9 cellular contexts compared by ENCODE assay signal in genomic region chr6:167047554-167047953, GRCh38. TPM values are rescaled to one million over a fixed set of nuclear protein-coding genes. Genes with fewer than 3 reads are reported as not detected.
DNase-seq lines count a peak whose midpoint lies in the region; ATAC-seq and TF ChIP-seq lines count a peak whose summit lies in the region.
"Had no signal": no experiment of that assay in that cellular context is flagged by ENCODE, and none has a peak within 500 bp of the region (broad histone marks: within the 10 kb centered on the region; RNA-seq: fewer than 3 reads in every experiment).

No MANE protein-coding gene starts in this region.

- DNase-seq in cardiac septum (ENCODE audit: low spot score) (peak; percentile 83), GM03348 (ENCODE audit: low spot score) (no peak), NCI-H2107 treated with DMSO at 0.1 percent for 48 hours (lab: John Stamatoyannopoulos, UW; ENCODE audit: unreplicated experiment) (no peak), NCI-H146 (lab: John Stamatoyannopoulos, UW) (no peak), kidney glomerular epithelial cell (lab: John Stamatoyannopoulos, UW) (no peak)

- no peaks in the 10 kb centered on the region for H3K27me3 ChIP-seq in SU-DHL-6 (ENCODE audit: low read length)

- ATAC-seq in GM18873 (IDR thresholded peaks at IDR 0.05; ENCODE audit: low FRiP score, unreplicated experiment), result peak; percentile 82
- ATAC-seq in HG02885 (IDR thresholded peaks at IDR 0.05; ENCODE audit: poor library complexity, unreplicated experiment), result peak; percentile 85

- no peaks in the 10 kb centered on the region for H3K36me3 ChIP-seq in SU-DHL-6 (ENCODE audit: low read length)

- H3K9me3 ChIP-seq in SU-DHL-6 (ENCODE audit: insufficient read depth, low read length), result no peaks in the 10 kb centered on the region

- H3K4me2 ChIP-seq in SU-DHL-6 (ENCODE audit: low read depth, low read length, poor library complexity, severe bottlenecking), result peak overlapping the region; percentile 75

- H3K4me3 ChIP-seq in SU-DHL-6 (ENCODE audit: insufficient read depth, low read length, poor library complexity, severe bottlenecking), result peak overlapping the region; percentile 19

- H4K20me1 ChIP-seq in SU-DHL-6 (ENCODE audit: low read depth, low read length), result no peaks in the 10 kb centered on the region

- no peaks in the 10 kb centered on the region for H3K9me2 ChIP-seq in SU-DHL-6 (replicated peaks; ENCODE audit: insufficient read depth, low read length)

- no peak for TF ChIP-seq CTCF in SU-DHL-6 (IDR thresholded peaks at IDR 0.05; ENCODE audit: insufficient read depth, low read length, poor library complexity, severe bottlenecking)

- peak overlapping the region; percentile 9 for H2AFZ ChIP-seq in SU-DHL-6 (ENCODE audit: low read depth, low read length, severe bottlenecking)
- H2AFZ ChIP-seq: parathyroid adenoma had no signal

- intact Hi-C loops in cardiac septum (cut with DNase I), result no loop called here

- H3K27ac ChIP-seq in SU-DHL-6 (ENCODE audit: low read depth, low read length), result peak overlapping the region; percentile 97
- H3K27ac ChIP-seq: parathyroid adenoma had no signal

- H3F3A ChIP-seq in SU-DHL-6 (ENCODE audit: insufficient read depth), result peaks cover 58% of the 10 kb centered on the region

- peak overlapping the region; percentile 56 for H3K9ac ChIP-seq in SU-DHL-6 (ENCODE audit: low read length)
- H3K9ac ChIP-seq: parathyroid adenoma had no signal

- no peaks in the 10 kb centered on the region for H3K79me2 ChIP-seq in SU-DHL-6 (ENCODE audit: insufficient read depth, low read length)
- H3K79me2 ChIP-seq: parathyroid adenoma had no signal

RNA-seq across cellular contexts. Expression of gene CEP43, which starts 48.4 kb away (rescaled TPM):
- total RNA-seq in cardiac septum, result 10.2 TPM
